In genomic region chr1:3762873-3763228, GRCh38 we compare ENCODE assay signal across 35 cellular contexts. TPM values are rescaled to one million over a fixed set of nuclear protein-coding genes. Genes with fewer than 3 reads are reported as not detected.
"Had no signal": no experiment of that assay in that cellular context is flagged by ENCODE, and none has a peak within 500 bp of the region (broad histone marks: within the 10 kb centered on the region; RNA-seq: fewer than 3 reads in every experiment).

No MANE protein-coding gene starts in this region.

- H3K27ac ChIP-seq: adrenal gland, body of pancreas, breast epithelium, KMS-11, RWPE1 had no signal

- H3K4me1 Mint-ChIP-seq: activated CD4-positive, alpha-beta T cell treated with anti-CD3 and anti-CD28 coated beads for 36 hours; activated CD4-positive, alpha-beta T cell treated with anti-CD3 and anti-CD28 coated beads, Interleukin-2, amount 10 ng/mL, durations not matched to agents 7 days and 5 days had no signal

- H3K9me3 Mint-ChIP-seq: activated naive CD4-positive, alpha-beta T cell treated with anti-CD3 and anti-CD28 coated beads, Interleukin-2, amount 50 U/mL, for 72 hours; activated T-cell treated with anti-CD3 and anti-CD28 coated beads, Interleukin-2, amount 50 U/mL, for 24 hours; activated T-helper 2 cell treated with anti-CD3 and anti-CD28 coated beads, Interferon-gamma antibody, Interleukin-2, Interleukin-4, amounts not matched to agents 10 μg/mL and 5 μg/mL and 100 μg/mL, durations not matched to agents 14 hours and 24 hours and 36 hours had no signal

- H3K36me3 ChIP-seq: adrenal gland, breast epithelium had no signal

- H3K9me3 ChIP-seq: adrenal gland, body of pancreas, breast epithelium had no signal

- H3K4me2 ChIP-seq: KMS-11 had no signal

- ATAC-seq: activated CD4-positive, alpha-beta T cell treated with anti-CD3 and anti-CD28 coated beads for 36 hours; activated CD8-positive, alpha-beta T cell treated with anti-CD3 and anti-CD28 coated beads, Interleukin-2, amount 10 ng/mL, durations not matched to agents 7 days and 5 days; activated naive CD4-positive, alpha-beta T cell treated with anti-CD3 and anti-CD28 coated beads, Interleukin-2, amount 50 U/mL, for 72 hours; body of pancreas; PC-3 had no signal

- DNase-seq: activated CD4-positive, alpha-beta T cell treated with anti-CD3 and anti-CD28 coated beads for 36 hours; activated CD4-positive, alpha-beta T cell treated with anti-CD3 and anti-CD28 coated beads, Interleukin-2, amount 10 ng/mL, durations not matched to agents 7 days and 5 days; activated CD4-positive, alpha-beta T cell treated with anti-CD3 and anti-CD28 coated beads, Interleukin-2, amount 50 U/mL, for 48 hours; activated CD8-positive, alpha-beta T cell treated with anti-CD3 and anti-CD28 coated beads, Interleukin-2, amount 10 ng/mL, durations not matched to agents 7 days and 5 days; activated gamma-delta T cell treated with Interleukin-2 at 50 U/mL for 16 hours; activated naive CD4-positive, alpha-beta T cell treated with anti-CD3 and anti-CD28 coated beads for 36 hours; activated T-cell treated with anti-CD3 and anti-CD28 coated beads, Interleukin-2, amount 50 U/mL, for 24 hours; adrenal gland; body of pancreas; caudate nucleus; cerebellar nuclear complex; MM.1S; MV-4-11; NCI-H1092; NCI-H1417; NCI-H146; NCI-H187; NCI-H2029 treated with DMSO at 0.1 percent for 48 hours; NCI-H2107; NCI-H2171; NCI-H510A; NCI-H526; NCI-H748 treated with DMSO at 0.1 percent for 48 hours; NK-92 treated with Interleukin-12 subunit alpha and Interleukin-12 subunit beta, amount 100 ng/mL, for 24 hours; PC-3; Right ventricle myocardium superior had no signal

- H3K9ac ChIP-seq: KMS-11 had no signal

- H3K4me1 ChIP-seq: adrenal gland, breast epithelium had no signal

- H3K4me3 Mint-ChIP-seq: activated CD4-positive, alpha-beta T cell treated with anti-CD3 and anti-CD28 coated beads for 36 hours; activated CD4-positive, alpha-beta T cell treated with anti-CD3 and anti-CD28 coated beads, Interleukin-2, amount 10 ng/mL, durations not matched to agents 7 days and 5 days; activated CD8-positive, alpha-beta T cell treated with anti-CD3 and anti-CD28 coated beads, Interleukin-2, amount 10 ng/mL, durations not matched to agents 7 days and 5 days; activated naive CD4-positive, alpha-beta T cell treated with anti-CD3 and anti-CD28 coated beads for 36 hours; activated T-cell treated with anti-CD3 and anti-CD28 coated beads, Interleukin-2, amount 50 U/mL, for 24 hours had no signal

- H3K27ac Mint-ChIP-seq: activated CD4-positive, alpha-beta T cell treated with anti-CD3 and anti-CD28 coated beads for 36 hours; activated CD4-positive, alpha-beta T cell treated with anti-CD3 and anti-CD28 coated beads, Interleukin-2, amount 10 ng/mL, durations not matched to agents 7 days and 5 days; activated CD8-positive, alpha-beta T cell treated with anti-CD3 and anti-CD28 coated beads, Interleukin-2, amount 10 ng/mL, durations not matched to agents 7 days and 5 days; activated naive CD4-positive, alpha-beta T cell treated with anti-CD3 and anti-CD28 coated beads for 36 hours; activated naive CD4-positive, alpha-beta T cell treated with anti-CD3 and anti-CD28 coated beads, Interleukin-2, amount 50 U/mL, for 72 hours; activated T-cell treated with anti-CD3 and anti-CD28 coated beads, Interleukin-2, amount 50 U/mL, for 24 hours; activated T-helper 2 cell treated with anti-CD3 and anti-CD28 coated beads, Interferon-gamma antibody, Interleukin-2, Interleukin-4, amounts not matched to agents 10 μg/mL and 5 μg/mL and 100 μg/mL, durations not matched to agents 14 hours and 24 hours and 36 hours had no signal

- H3K27me3 ChIP-seq: body of pancreas had no signal

- H3K4me3 ChIP-seq: adrenal gland, body of pancreas, breast epithelium had no signal

RNA-seq across cellular contexts. Expression of gene SMIM1, which starts 9.7 kb away (rescaled TPM):
- total RNA-seq: activated CD8-positive, alpha-beta T cell treated with anti-CD3 and anti-CD28 coated beads, Interleukin-2, amount 10 ng/mL, durations not matched to agents 7 days and 5 days; LHCN-M2; T-helper 1 cell treated with Interleukin-12 subunit alpha and Interleukin-12 subunit beta and Interleukin-4 antibody, amounts not matched to agents 30 ng/mL and 1 ng/mL, for 36 hours; T-helper 2 cell treated with Interferon-gamma antibody and Interleukin-4, amounts not matched to agents 100 ng/mL and 5 ng/mL, for 36 hours had no signal

RNA-seq across cellular contexts. Expression of gene CCDC27, which starts 10.6 kb away (rescaled TPM):
- total RNA-seq: activated CD4-positive, alpha-beta T cell treated with anti-CD3 and anti-CD28 coated beads for 36 hours; activated CD4-positive, alpha-beta T cell treated with anti-CD3 and anti-CD28 coated beads, Interleukin-2, amount 10 ng/mL, durations not matched to agents 7 days and 5 days; activated CD8-positive, alpha-beta T cell treated with anti-CD3 and anti-CD28 coated beads, Interleukin-2, amount 10 ng/mL, durations not matched to agents 7 days and 5 days; activated naive CD4-positive, alpha-beta T cell treated with anti-CD3 and anti-CD28 coated beads for 36 hours; activated naive CD4-positive, alpha-beta T cell treated with anti-CD3 and anti-CD28 coated beads, Interleukin-2, amount 50 U/mL, for 72 hours; activated T-helper 2 cell treated with anti-CD3 and anti-CD28 coated beads, Interferon-gamma antibody, Interleukin-2, Interleukin-4, amounts not matched to agents 10 μg/mL and 5 μg/mL and 100 μg/mL, durations not matched to agents 14 hours and 24 hours and 36 hours; adrenal gland; astrocyte; body of pancreas; breast epithelium; LHCN-M2; PC-3; Right ventricle myocardium superior; T-helper 1 cell treated with Interleukin-12 subunit alpha and Interleukin-12 subunit beta and Interleukin-4 antibody, amounts not matched to agents 30 ng/mL and 1 ng/mL, for 36 hours; T-helper 2 cell treated with Interferon-gamma antibody and Interleukin-4, amounts not matched to agents 100 ng/mL and 5 ng/mL, for 36 hours had no signal
- polyA plus RNA-seq: adrenal gland had no signal
